18 cellular contexts compared by ENCODE assay signal in the genomic region with DNA sequence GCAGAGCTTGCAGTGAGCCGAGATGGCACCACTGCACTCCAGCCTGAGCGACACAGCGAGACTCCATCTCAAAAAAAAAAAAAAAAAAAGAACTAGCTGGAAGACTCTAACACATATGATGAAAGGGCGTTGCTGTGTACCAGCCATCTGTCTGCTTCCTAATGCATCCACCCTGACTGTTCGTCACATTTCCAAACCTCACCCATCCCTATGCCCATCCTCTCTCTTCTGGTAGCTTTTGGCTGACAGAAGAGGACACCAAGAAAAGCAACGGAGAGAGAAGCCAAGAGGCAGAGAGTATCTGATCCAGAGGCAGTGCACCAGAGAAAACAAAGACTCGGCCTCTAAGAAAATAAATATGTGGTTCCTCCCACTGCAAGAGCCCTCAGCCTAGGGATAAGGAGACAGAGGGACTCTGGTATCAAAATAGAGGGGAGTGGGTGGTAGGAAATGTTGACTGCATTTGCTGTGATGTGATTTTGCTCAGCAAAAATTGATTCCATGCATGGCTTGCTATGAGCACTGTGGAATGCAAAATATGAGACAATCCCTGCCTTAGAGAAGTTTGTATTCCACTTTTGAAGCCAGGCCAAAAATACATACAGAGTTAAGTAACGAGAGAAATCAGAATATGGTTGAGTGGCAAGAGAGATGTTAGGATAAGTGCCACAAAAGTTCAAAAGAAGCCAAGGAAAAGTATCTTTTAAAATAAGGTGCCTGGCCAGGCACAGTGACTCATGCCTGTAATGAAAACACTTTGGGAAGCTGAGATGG.
A peak's percentile ranks its signal among the peaks of the same experiment; 100 is the strongest.
DNase-seq lines count a peak whose midpoint lies in the region; ATAC-seq, FAIRE-seq and TF ChIP-seq lines count a peak whose summit lies in the region.
"Had no signal": no experiment of that assay in that cellular context is flagged by ENCODE, and none has a peak within 500 bp of the region (broad histone marks: within the 10 kb centered on the region; RNA-seq: fewer than 3 reads in every experiment).

No MANE protein-coding gene starts in this region.

- FAIRE-seq in RCC 7860 (lab: Jason Lieb, UNC): peak; percentile 94
- FAIRE-seq: bronchial epithelial cell had no signal

- peak; percentile 11 for DNase-seq in ELR (ENCODE audit: low read depth)
- DNase-seq in RCC 7860 (ENCODE audit: low spot score): peak; percentile 78
- DNase-seq in fibroblast of mammary gland (ENCODE audit: low read depth): peak; percentile 29
- DNase-seq in non-pigmented ciliary epithelial cell (ENCODE audit: low read depth): peak; percentile 48
- DNase-seq in NCI-H345 treated with DMSO at 0.1 percent for 48 hours (lab: John Stamatoyannopoulos, UW; ENCODE audit: unreplicated experiment): no peak
- DNase-seq in stimulated activated naive CD8-positive, alpha-beta T cell treated with anti-CD3 and anti-CD28 coated beads, Interleukin-15, amount 100 ng/mL, for 72 hours: no peak
- DNase-seq in activated gamma-delta T cell (lab: John Stamatoyannopoulos, UW): no peak
- DNase-seq: activated effector memory CD4-positive, alpha-beta T cell treated with Interleukin-2 at 50 U/mL for 16 hours; CD4-positive, CD25-positive, alpha-beta regulatory T cell; GOT3; hypothalamus; lower lobe of right lung; stimulated activated naive B cell treated with anti-CD40 and anti-IgM and Interleukin-4, amounts not matched to agents 10 μg/mL and 1 μg/mL and 100 μg/mL, for 72 hours; uterus had no signal

- no peak for TF ChIP-seq CTCF in fibroblast of mammary gland (conservative IDR thresholded peaks at IDR 0.05; ENCODE audit: control insufficient read depth, insufficient read depth, low read depth, low read length)

- H3K9me3 Mint-ChIP-seq in stimulated activated naive CD8-positive, alpha-beta T cell treated with anti-CD3 and anti-CD28 coated beads, Interleukin-15, amount 100 ng/mL, for 72 hours: no peaks in the 10 kb centered on the region

- H3K27me3 Mint-ChIP-seq in stimulated activated naive CD8-positive, alpha-beta T cell treated with anti-CD3 and anti-CD28 coated beads, Interleukin-15, amount 100 ng/mL, for 72 hours: no peaks in the 10 kb centered on the region

- no peak overlapping the region for H3K27ac Mint-ChIP-seq in stimulated activated naive CD8-positive, alpha-beta T cell treated with anti-CD3 and anti-CD28 coated beads, Interleukin-15, amount 100 ng/mL, for 72 hours
- H3K27ac Mint-ChIP-seq: CD4-positive, CD25-positive, alpha-beta regulatory T cell; stimulated activated naive B cell treated with anti-CD40 and anti-IgM and Interleukin-4, amounts not matched to agents 10 μg/mL and 1 μg/mL and 100 μg/mL, for 72 hours had no signal

- no peak for ATAC-seq in HG02938 (IDR thresholded peaks at IDR 0.05; ENCODE audit: unreplicated experiment)
- no peak for ATAC-seq in stimulated activated naive CD8-positive, alpha-beta T cell treated with anti-CD3 and anti-CD28 coated beads, Interleukin-15, amount 100 ng/mL, for 72 hours
- ATAC-seq: lower lobe of right lung; sciatic nerve; stimulated activated naive B cell treated with anti-CD40 and anti-IgM and Interleukin-4, amounts not matched to agents 10 μg/mL and 1 μg/mL and 100 μg/mL, for 72 hours had no signal

- H3K4me1 Mint-ChIP-seq in stimulated activated naive CD8-positive, alpha-beta T cell treated with anti-CD3 and anti-CD28 coated beads, Interleukin-15, amount 100 ng/mL, for 72 hours: no peaks in the 10 kb centered on the region

- H3K4me3 ChIP-seq in fibroblast of mammary gland (ENCODE audit: control insufficient read depth, low read depth, low read length): no peak overlapping the region
- H3K4me3 ChIP-seq: lower lobe of right lung, SJSA1, uterus had no signal

- H3K4me3 Mint-ChIP-seq in stimulated activated naive CD8-positive, alpha-beta T cell treated with anti-CD3 and anti-CD28 coated beads, Interleukin-15, amount 100 ng/mL, for 72 hours: no peak overlapping the region
- H3K4me3 Mint-ChIP-seq: CD4-positive, CD25-positive, alpha-beta regulatory T cell; stimulated activated naive B cell treated with anti-CD40 and anti-IgM and Interleukin-4, amounts not matched to agents 10 μg/mL and 1 μg/mL and 100 μg/mL, for 72 hours had no signal

Comparison
In these comparisons a context has a peak if more than half of its experiments do, and no peak if none do; other contexts are left out.
1. DNase-seq: peak in ELR (single experiment), RCC 7860 (single experiment), fibroblast of mammary gland (single experiment) and non-pigmented ciliary epithelial cell (single experiment); none in NCI-H345 treated with DMSO at 0.1 percent for 48 hours (single experiment), stimulated activated naive CD8-positive, alpha-beta T cell treated with anti-CD3 and anti-CD28 coated beads, Interleukin-15, amount 100 ng/mL, for 72 hours (0 of 2) and activated gamma-delta T cell (single experiment).